11 cellular contexts compared by ENCODE assay signal in genomic region chr1:31815307-31815645, GRCh38. TPM values are rescaled to one million over a fixed set of nuclear protein-coding genes. Genes with fewer than 3 reads are reported as not detected.
DNase-seq lines count a peak whose midpoint lies in the region; ATAC-seq and TF ChIP-seq lines count a peak whose summit lies in the region.
"Had no signal": no experiment of that assay in that cellular context is flagged by ENCODE, and none has a peak within 500 bp of the region (broad histone marks: within the 10 kb centered on the region; RNA-seq: fewer than 3 reads in every experiment).

No MANE protein-coding gene starts in this region.

- DNase-seq in cardiac septum (ENCODE audit: low spot score) (peak; percentile 35), left cardiac atrium (no peak), RPMI8226 (peak; percentile 1), testis (peak; percentile 12), NCI-H2171 treated with DMSO at 0.1 percent for 48 hours (lab: John Stamatoyannopoulos, UW) (no peak)
- no peak for DNase-seq in stimulated activated naive CD4-positive, alpha-beta T cell treated with Interleukin-2 at 50 U/mL for 16 hours (lab: John Stamatoyannopoulos, UW)

- no peaks in the 10 kb centered on the region for H3K36me3 ChIP-seq in testis (ENCODE audit: low read depth, missing control alignments)

- intact Hi-C loops in cardiac septum (cut with DNase I) (no loop called here), left cardiac atrium (cut with DNase I) (loop anchor here in 1 of 2 donors (10.0 kb wide), 1 partner anchor 90 kb away; no protein-coding TSS in a partner anchor), testis (cut with DNase I; ENCODE audit: low total_unique reads) (no loop called here)

- no peak for TF ChIP-seq POLR2A in testis (IDR thresholded peaks at IDR 0.05)

- ATAC-seq in left cardiac atrium (no peak), GM21737 (IDR thresholded peaks at IDR 0.05; ENCODE audit: unreplicated experiment) (no peak)

- no peak for TF ChIP-seq CTCF in testis (IDR thresholded peaks at IDR 0.05)

- H3K27me3 ChIP-seq in testis, result no peaks in the 10 kb centered on the region

- peak overlapping the region; percentile 48 to 55 for H3K27ac ChIP-seq in testis
- H3K27ac ChIP-seq: skin epidermis, VCaP had no signal

- 73 to 79% methylated on average over 6 to 7 of the region's 7 CpGs for WGBS in testis, 2 donors

- H3K9me3 ChIP-seq in iPS-18c (ENCODE audit: control insufficient read depth, insufficient read depth, low read length) (no peaks in the 10 kb centered on the region), testis (no peaks in the 10 kb centered on the region)

- H3K4me3 ChIP-seq in iPS-18c (ENCODE audit: insufficient read depth, low read depth, low read length) (peak overlapping the region; percentile 53; the same call in 1 of the 2 replicates), testis (no peak overlapping the region)
- H3K4me3 ChIP-seq: skin epidermis had no signal

- H3K4me1 ChIP-seq in testis, result peaks cover 21% of the 10 kb centered on the region

RNA-seq across cellular contexts. Expression of gene SPOCD1, which starts 0.5 kb away (rescaled TPM):
- total RNA-seq in cardiac septum, result 0.19 TPM
- 1 to 10 TPM in 1 of 2 donors, under 1 TPM in 1; 0.18 to 1.2 TPM for total RNA-seq in left cardiac atrium
- 10 to 100 TPM; 32.0 to 36.0 TPM for total RNA-seq in testis
- polyA plus RNA-seq in testis (ENCODE audit: insufficient read depth, low read depth, low replicate concordance), result 22.0 TPM
- total RNA-seq: activated CD8-positive, alpha-beta memory T cell treated with anti-CD3 and anti-CD28 coated beads, Interleukin-2, amount 10 ng/mL, durations not matched to agents 7 days and 5 days had no signal

RNA-seq across cellular contexts. Expression of gene ADGRB2, which starts 51.1 kb away (rescaled TPM):
- total RNA-seq in cardiac septum (7.7 TPM), left cardiac atrium (10 to 100 TPM; 14.0 to 18.7 TPM), testis (10 to 100 TPM; 15.7 to 18.0 TPM)
- 11.8 TPM for polyA plus RNA-seq in testis (ENCODE audit: insufficient read depth, low read depth, low replicate concordance)

Comparison
In these comparisons a context has a peak if more than half of its experiments do, and no peak if none do; other contexts are left out.
1. DNase-seq: peak in cardiac septum (single experiment), RPMI8226 (single experiment) and testis (single experiment); none in left cardiac atrium (single experiment), NCI-H2171 treated with DMSO at 0.1 percent for 48 hours (single experiment) and stimulated activated naive CD4-positive, alpha-beta T cell treated with Interleukin-2 at 50 U/mL for 16 hours (single experiment).
2. RNA of gene SPOCD1, which starts 0.5 kb away (total RNA-seq): 32.0 to 36.0 TPM in testis; 0.18 to 1.2 TPM in left cardiac atrium and 0.19 TPM in cardiac septum (single experiment); every median in the first group is over 10 times any median in the second.